ENCODE assay signal across 17 cellular contexts in genomic region chr3:128262457-128262856, GRCh38.
DNase-seq lines count a peak whose midpoint lies in the region; ATAC-seq and TF ChIP-seq lines count a peak whose summit lies in the region.
"Had no signal": no experiment of that assay in that cellular context is flagged by ENCODE, and none has a peak within 500 bp of the region (broad histone marks: within the 10 kb centered on the region; RNA-seq: fewer than 3 reads in every experiment).

No MANE protein-coding gene starts in this region.

- H3K27me3 Mint-ChIP-seq in endodermal cell (ENCODE audit: insufficient read depth) (no peaks in the 10 kb centered on the region), neural crest cell (ENCODE audit: low read depth) (no peaks in the 10 kb centered on the region)
- H3K27me3 Mint-ChIP-seq in activated CD4-positive, alpha-beta T cell treated with anti-CD3 and anti-CD28 coated beads for 36 hours: no peaks in the 10 kb centered on the region
- H3K27me3 Mint-ChIP-seq: CD8-positive, alpha-beta memory T cell had no signal

- H3K36me3 Mint-ChIP-seq in endodermal cell (ENCODE audit: low read depth) (peaks cover 20% of the 10 kb centered on the region), neural crest cell (ENCODE audit: low read depth) (peaks cover 22% of the 10 kb centered on the region)
- H3K36me3 Mint-ChIP-seq in activated CD4-positive, alpha-beta T cell treated with anti-CD3 and anti-CD28 coated beads for 36 hours (ENCODE audit: low read depth): peaks cover 36% of the 10 kb centered on the region

- H3K27ac Mint-ChIP-seq in endodermal cell (no peak overlapping the region), neural crest cell (ENCODE audit: unreplicated experiment) (peak overlapping the region; percentile 43)
- no peak overlapping the region for H3K27ac Mint-ChIP-seq in activated CD4-positive, alpha-beta T cell treated with anti-CD3 and anti-CD28 coated beads for 36 hours
- H3K27ac Mint-ChIP-seq: CD8-positive, alpha-beta memory T cell had no signal

- no peaks in the 10 kb centered on the region for H3K4me1 ChIP-seq in endodermal cell (ENCODE audit: control insufficient read depth, insufficient read depth, low read length)
- H3K4me1 ChIP-seq: BLaER1 had no signal

- H3K9ac ChIP-seq in endodermal cell (ENCODE audit: extremely low read depth, low read length, poor library complexity, severe bottlenecking): no peak overlapping the region
- H3K9ac ChIP-seq: BLaER1 had no signal

- CTCF ChIA-PET in activated CD4-positive, alpha-beta T cell treated with anti-CD3 and anti-CD28 coated beads for 36 hours (lab: Charles Lee): no interaction called here

- peaks cover 5% of the 10 kb centered on the region for H3K36me3 ChIP-seq in endodermal cell (ENCODE audit: control insufficient read depth, insufficient read depth, low read length)
- H3K36me3 ChIP-seq: HAP-1 had no signal

- 92 to 100% methylated on average over 2 to 3 of the region's 3 CpGs for WGBS in endodermal cell (ENCODE audit: insufficient coverage in 1 of 2, insufficient read length in 1 of 2), 2 experiments

- no peak for ATAC-seq in HG03520 (IDR thresholded peaks at IDR 0.05; ENCODE audit: unreplicated experiment)
- no peak for ATAC-seq in activated CD4-positive, alpha-beta T cell treated with anti-CD3 and anti-CD28 coated beads for 36 hours
- ATAC-seq: GM23338, HepG2 had no signal

- H3K4me3 Mint-ChIP-seq in endodermal cell: no peak overlapping the region
- H3K4me3 Mint-ChIP-seq in neural crest cell: no peak overlapping the region
- H3K4me3 Mint-ChIP-seq in activated CD4-positive, alpha-beta T cell treated with anti-CD3 and anti-CD28 coated beads for 36 hours: no peak overlapping the region
- H3K4me3 Mint-ChIP-seq: CD8-positive, alpha-beta memory T cell; GM23338 had no signal

- DNase-seq in activated CD8-positive, alpha-beta memory T cell treated with anti-CD3 and anti-CD28 coated beads, Interleukin-2, amount 50 U/mL, for 48 hours: peak; percentile 29
- no peak for DNase-seq in activated CD8-positive, alpha-beta memory T cell treated with anti-CD3 and anti-CD28 coated beads, Interleukin-2, amount 50 U/mL, for 4 hours
- DNase-seq in endodermal cell (peak; percentile 17), neural crest cell (ENCODE audit: low read depth, low spot score) (no peak), superior temporal gyrus (ENCODE audit: extremely low spot score) (no peak)
- no peak for DNase-seq in activated CD4-positive, alpha-beta T cell treated with anti-CD3 and anti-CD28 coated beads for 36 hours
- DNase-seq: 8988T; AML-193; CD8-positive, alpha-beta memory T cell; DND-41; GDM1 had no signal

- POLR2A ChIA-PET in activated CD4-positive, alpha-beta T cell treated with anti-CD3 and anti-CD28 coated beads for 36 hours (lab: Charles Lee): no interaction called here

- intact Hi-C loops in activated CD4-positive, alpha-beta T cell treated with anti-CD3 and anti-CD28 coated beads for 36 hours (cut with DNase I, micrococcal nuclease): no loop called here

- H3K9me3 ChIP-seq in endodermal cell (ENCODE audit: control insufficient read depth, low read length): peaks cover 19% of the 10 kb centered on the region
- H3K9me3 ChIP-seq: Caco-2 had no signal

- no peaks in the 10 kb centered on the region for H3K4me1 Mint-ChIP-seq in endodermal cell
- peaks cover 10% of the 10 kb centered on the region for H3K4me1 Mint-ChIP-seq in neural crest cell
- H3K4me1 Mint-ChIP-seq in activated CD4-positive, alpha-beta T cell treated with anti-CD3 and anti-CD28 coated beads for 36 hours: no peaks in the 10 kb centered on the region

- H3K9me3 Mint-ChIP-seq in endodermal cell (peaks cover 16% of the 10 kb centered on the region), neural crest cell (peaks cover 7% of the 10 kb centered on the region)
- H3K9me3 Mint-ChIP-seq in activated CD4-positive, alpha-beta T cell treated with anti-CD3 and anti-CD28 coated beads for 36 hours (ENCODE audit: low read depth): peaks cover 10% of the 10 kb centered on the region

- H3K4me3 ChIP-seq in endodermal cell (ENCODE audit: low read length): no peak overlapping the region
- H3K4me3 ChIP-seq: BLaER1, GM23338, HAP-1 had no signal

- H3K27me3 ChIP-seq in endodermal cell (ENCODE audit: control insufficient read depth, insufficient read depth, low read length, poor library complexity, severe bottlenecking): no peaks in the 10 kb centered on the region
- H3K27me3 ChIP-seq: BLaER1 had no signal

- TF ChIP-seq CTCF in endodermal cell (conservative IDR thresholded peaks at IDR 0.05): no peak
- no peak for TF ChIP-seq CTCF in neural crest cell (conservative IDR thresholded peaks at IDR 0.05)

- no peak overlapping the region for H3K27ac ChIP-seq in endodermal cell (ENCODE audit: low read depth, low read length)
- H3K27ac ChIP-seq: BLaER1 had no signal

Comparison
In these comparisons a context has a peak if more than half of its experiments do, and no peak if none do; other contexts are left out.
1. DNase-seq: peak in activated CD8-positive, alpha-beta memory T cell treated with anti-CD3 and anti-CD28 coated beads, Interleukin-2, amount 50 U/mL, for 48 hours (single experiment) and endodermal cell (single experiment); none in activated CD8-positive, alpha-beta memory T cell treated with anti-CD3 and anti-CD28 coated beads, Interleukin-2, amount 50 U/mL, for 4 hours (single experiment), neural crest cell (single experiment), activated CD4-positive, alpha-beta T cell treated with anti-CD3 and anti-CD28 coated beads for 36 hours (single experiment) and superior temporal gyrus (single experiment).